Comparison of ENCODE assay signal across 1 cellular context in genomic region chr10:59753267-59753666, GRCh38.
TF ChIP-seq lines count a peak whose summit lies in the region.

Gene MRLN (minus strand): TSS chr10:59753455.

TF ChIP-seq in HepG2, 621 proteins besides CTCF, POLR2A, EP300 and RAD21 (continued from another document):
- no peak for TF ChIP-seq JDP2 (CRISPR knock-in tag; IDR thresholded peaks at IDR 0.05; ENCODE audit: borderline replicate concordance)
